28 cellular contexts compared by ENCODE assay signal in genomic region chr19:36482876-36483275, GRCh38.
"Had no signal": no experiment of that assay in that cellular context is flagged by ENCODE, and none has a peak within 500 bp of the region (broad histone marks: within the 10 kb centered on the region; RNA-seq: fewer than 3 reads in every experiment).

No MANE protein-coding gene starts in this region.

- H3K27ac ChIP-seq: adrenal gland, body of pancreas, esophagus muscularis mucosa, foreskin keratinocyte, gastrocnemius medialis, heart right ventricle, WERI-Rb-1 had no signal

- H3K27me3 ChIP-seq: adrenal gland, body of pancreas, esophagus muscularis mucosa, foreskin keratinocyte, gastrocnemius medialis, heart right ventricle had no signal

- H3K9me3 ChIP-seq: adrenal gland, body of pancreas, esophagus muscularis mucosa, gastrocnemius medialis had no signal

- DNase-seq: activated B cell treated with CpG ODN at 0.5 μM for 24 hours; activated CD4-positive, alpha-beta memory T cell treated with anti-CD3 and anti-CD28 coated beads, Interleukin-2, amount 10 ng/mL, durations not matched to agents 7 days and 5 days; activated CD4-positive, alpha-beta T cell treated with anti-CD3 and anti-CD28 coated beads for 1 hour; activated CD4-positive, alpha-beta T cell treated with anti-CD3 and anti-CD28 coated beads for 4 hours; activated CD4-positive, alpha-beta T cell treated with anti-CD3 and anti-CD28 coated beads, Interleukin-2, amount 10 ng/mL, durations not matched to agents 7 days and 5 days; activated CD4-positive, alpha-beta T cell treated with anti-CD3 and anti-CD28 coated beads, Interleukin-2, amount 50 U/mL, for 4 hours; activated CD8-positive, alpha-beta memory T cell treated with anti-CD3 and anti-CD28 coated beads, Interleukin-2, amount 50 U/mL, for 48 hours; activated effector memory CD4-positive, alpha-beta T cell treated with anti-CD3 and anti-CD28 coated beads, Interleukin-2, amount 50 U/mL, for 16 hours; activated naive CD4-positive, alpha-beta T cell treated with anti-CD3 and anti-CD28 coated beads for 36 hours; activated naive CD8-positive, alpha-beta T cell treated with anti-CD3 and anti-CD28 coated beads for 36 hours; activated naive CD8-positive, alpha-beta T cell treated with anti-CD3 and anti-CD28 coated beads, Interleukin-2, amount 50 U/mL, for 24 hours; activated T-cell treated with anti-CD3 and anti-CD28 coated beads for 4 hours; activated T-cell treated with anti-CD3 and anti-CD28 coated beads, Interleukin-2, amount 50 U/mL, for 24 hours; adrenal gland; amygdala; aorta; body of pancreas; caudate nucleus; effector CD8-positive, alpha-beta T cell; erythroblast; gastrocnemius medialis; heart right ventricle; T-helper 1 cell; T-helper 17 cell; T1000; WERI-Rb-1 had no signal

- H3K4me3 ChIP-seq: adrenal gland, body of pancreas, esophagus muscularis mucosa, gastrocnemius medialis, heart right ventricle had no signal

- H3K36me3 ChIP-seq: adrenal gland had no signal

- H3K4me1 ChIP-seq: body of pancreas, foreskin keratinocyte had no signal
